Comparison of ENCODE assay signal across 28 cellular contexts in genomic region chr12:13450231-13451080, GRCh38.
DNase-seq lines count a peak whose midpoint lies in the region; ATAC-seq, FAIRE-seq and TF ChIP-seq lines count a peak whose summit lies in the region.
"Had no signal": no experiment of that assay in that cellular context is flagged by ENCODE, and none has a peak within 500 bp of the region (broad histone marks: within the 10 kb centered on the region; RNA-seq: fewer than 3 reads in every experiment).

No MANE protein-coding gene starts in this region.

- no peak overlapping the region for H3K9ac ChIP-seq in HepG2 (ENCODE audit: insufficient read depth, low read depth, low read length)
- no peak overlapping the region for H3K9ac ChIP-seq in endodermal cell (ENCODE audit: extremely low read depth, low read length, poor library complexity, severe bottlenecking)
- H3K9ac ChIP-seq: BLaER1 had no signal

- no peaks in the 10 kb centered on the region for H3K36me3 ChIP-seq in right lobe of liver
- H3K36me3 ChIP-seq in HepG2 (replicated peaks in 1 of 2; ENCODE audit: control insufficient read depth in 1 of 2, insufficient read depth in 2 of 2, low read length in 2 of 2) = no peaks in the 10 kb centered on the region
- H3K36me3 ChIP-seq in esophagus muscularis mucosa = no peaks in the 10 kb centered on the region
- H3K36me3 ChIP-seq in lung (ENCODE audit: control insufficient read depth in 2 of 2, insufficient read depth in 2 of 2, low read length in 2 of 2) = no peaks in the 10 kb centered on the region
- peaks cover 6% of the 10 kb centered on the region for H3K36me3 ChIP-seq in endodermal cell (ENCODE audit: control insufficient read depth, insufficient read depth, low read length)
- H3K36me3 ChIP-seq: BE2C, BLaER1 had no signal

- H3K4me1 ChIP-seq in right lobe of liver (peaks cover 0 to 11% (median 0%) of the 10 kb centered on the region in 4 donors), HepG2 (ENCODE audit: insufficient read depth, low read length) (no peaks in the 10 kb centered on the region), esophagus muscularis mucosa (no peaks in the 10 kb centered on the region), lung (ENCODE audit: control insufficient read depth in 2 of 2, insufficient read depth in 2 of 2, low read length in 2 of 2) (no peaks in the 10 kb centered on the region), endodermal cell (ENCODE audit: control insufficient read depth, insufficient read depth, low read length) (no peaks in the 10 kb centered on the region)
- H3K4me1 ChIP-seq: BE2C had no signal

- H3K27ac ChIP-seq in right lobe of liver (no peak overlapping the region), HepG2 (ENCODE audit: extremely low read length, insufficient read depth, low read length) (no peak overlapping the region), esophagus muscularis mucosa (replicated peaks in 1 of 4) (no peak overlapping the region), lung (ENCODE audit: low read depth in 1 of 2, low read length in 1 of 2) (no peak overlapping the region), endodermal cell (ENCODE audit: low read depth, low read length) (no peak overlapping the region)
- H3K27ac ChIP-seq: BLaER1 had no signal

- ATAC-seq in right lobe of liver (peak; percentile 62 to 90 (median 84)), HepG2 (no peak), lung (ENCODE audit: insufficient read depth, low FRiP score) (no peak)
- ATAC-seq: GM12878 had no signal

- H3K4me3 ChIP-seq in right lobe of liver = no peak overlapping the region
- no peak overlapping the region for H3K4me3 ChIP-seq in HepG2 (replicated peaks in 1 of 3; ENCODE audit: insufficient read depth in 1 of 3, low read depth in 2 of 3, low read length in 3 of 3)
- no peak overlapping the region for H3K4me3 ChIP-seq in esophagus muscularis mucosa
- no peak overlapping the region for H3K4me3 ChIP-seq in lung
- H3K4me3 ChIP-seq in endodermal cell (ENCODE audit: low read length) = no peak overlapping the region
- H3K4me3 ChIP-seq: BLaER1, GM12878 had no signal

- H3K79me2 ChIP-seq in HepG2 (ENCODE audit: insufficient read depth, low read length) = no peaks in the 10 kb centered on the region

- no peak for TF ChIP-seq RAD21 in HepG2 (CRISPR knock-in tag; IDR thresholded peaks at IDR 0.05)

- intact Hi-C loops in right lobe of liver (cut with DNase I) = no loop called here
- intact Hi-C loops in HepG2 (cut with micrococcal nuclease; ENCODE audit: unreplicated experiment) = no loop called here
- intact Hi-C loops in esophagus muscularis mucosa (cut with DNase I) = no loop called here

- POLR2A ChIA-PET in HepG2 (lab: Yijun Ruan, JAX) = no interaction called here

- H3K36me3 Mint-ChIP-seq in endodermal cell (ENCODE audit: low read depth) = no peaks in the 10 kb centered on the region
- H3K36me3 Mint-ChIP-seq: CD14-positive monocyte; CD4-positive, alpha-beta memory T cell; CD4-positive, CD25-positive, alpha-beta regulatory T cell; CD8-positive, alpha-beta memory T cell had no signal

- peaks cover 2% of the 10 kb centered on the region for H3K27me3 Mint-ChIP-seq in endodermal cell (ENCODE audit: insufficient read depth)
- H3K27me3 Mint-ChIP-seq: CD4-positive, CD25-positive, alpha-beta regulatory T cell had no signal

- no peak for FAIRE-seq in HepG2 (lab: Jason Lieb, UNC)
- FAIRE-seq: A204.1, GM12878, GM12892, GM19239 had no signal

- in situ Hi-C loops in HepG2 (cut with HindIII; ENCODE audit: extremely low pct_ligation_motif_present, low pct_unique_long_range_greater_than_20kb) (no loop called here), GM13977 (cut with MboI; ENCODE audit: low pct_unique_long_range_greater_than_20kb, low sequenced_read_pairs, unreplicated experiment) (no loop called here)

- 45% methylated on average over 2 of the region's 2 CpGs for WGBS in right lobe of liver (ENCODE audit: insufficient coverage, low coverage, low lambda C conversion rate, missing lambda C conversion rate)
- 0% methylated on average over 2 of the region's 2 CpGs for WGBS in HepG2 (ENCODE audit: low lambda C conversion rate)
- 97% methylated on average over 2 of the region's 2 CpGs for WGBS in esophagus muscularis mucosa
- WGBS in lung, 2 donors = 92 to 93% methylated on average over 2 of the region's 2 CpGs
- WGBS in endodermal cell (ENCODE audit: insufficient coverage in 1 of 2, insufficient read length in 1 of 2), 2 experiments = 94 to 100% methylated on average over 1 to 2 of the region's 2 CpGs

- H3K4me2 ChIP-seq in HepG2 (ENCODE audit: low read depth, low read length) = no peak overlapping the region
- H3K4me2 ChIP-seq: BLaER1 had no signal

- no peak overlapping the region for H3K4me3 Mint-ChIP-seq in endodermal cell
- H3K4me3 Mint-ChIP-seq: CD14-positive monocyte; CD4-positive, alpha-beta memory T cell; CD4-positive, CD25-positive, alpha-beta regulatory T cell; CD8-positive, alpha-beta memory T cell had no signal

- CTCF ChIA-PET in HepG2 (lab: Yijun Ruan, JAX; ENCODE audit: low intra/inter-chr PET ratio, low total read pairs) = no interaction called here

- H2AFZ ChIP-seq in HepG2 (ENCODE audit: low read length) = no peak overlapping the region

- H3K4me1 Mint-ChIP-seq in endodermal cell = no peaks in the 10 kb centered on the region
- H3K4me1 Mint-ChIP-seq: CD14-positive monocyte; CD4-positive, alpha-beta memory T cell; CD4-positive, CD25-positive, alpha-beta regulatory T cell; CD8-positive, alpha-beta memory T cell had no signal

- no peak for TF ChIP-seq POLR2A in right lobe of liver (IDR thresholded peaks at IDR 0.05)
- no peak for TF ChIP-seq POLR2A in HepG2 (IDR thresholded peaks at IDR 0.05; ENCODE audit: insufficient read depth in 1 of 2, low read depth in 2 of 2, low read length in 2 of 2)
- no peak for TF ChIP-seq POLR2A in esophagus muscularis mucosa (IDR thresholded peaks at IDR 0.05; ENCODE audit: low read depth)

- H4K20me1 ChIP-seq in HepG2 (ENCODE audit: insufficient read depth, low read length) = no peaks in the 10 kb centered on the region
- H4K20me1 ChIP-seq: BLaER1 had no signal

- H3K27ac Mint-ChIP-seq in endodermal cell = no peak overlapping the region
- H3K27ac Mint-ChIP-seq: CD14-positive monocyte; CD4-positive, alpha-beta memory T cell; CD4-positive, CD25-positive, alpha-beta regulatory T cell; CD8-positive, alpha-beta memory T cell had no signal

- H3K9me3 Mint-ChIP-seq in endodermal cell = no peaks in the 10 kb centered on the region

- H3K27me3 ChIP-seq in right lobe of liver (no peaks in the 10 kb centered on the region), HepG2 (ENCODE audit: control insufficient read depth in 1 of 2, insufficient read depth in 2 of 2, low read length in 2 of 2) (no peaks in the 10 kb centered on the region), esophagus muscularis mucosa (no peaks in the 10 kb centered on the region), lung (ENCODE audit: control insufficient read depth, insufficient read depth) (no peaks in the 10 kb centered on the region), endodermal cell (ENCODE audit: control insufficient read depth, insufficient read depth, low read length, poor library complexity, severe bottlenecking) (peaks cover 6% of the 10 kb centered on the region)
- H3K27me3 ChIP-seq: BLaER1 had no signal

- TF ChIP-seq CTCF in right lobe of liver (IDR thresholded peaks at IDR 0.05) = no peak
- TF ChIP-seq CTCF in HepG2 (CRISPR knock-in tag; IDR thresholded peaks at IDR 0.05) = no peak
- no peak for TF ChIP-seq CTCF in esophagus muscularis mucosa (IDR thresholded peaks at IDR 0.05)
- no peak for TF ChIP-seq CTCF in lung (IDR thresholded peaks at IDR 0.05; ENCODE audit: control extremely low read depth, extremely low read depth)
- TF ChIP-seq CTCF in GM13977 (IDR thresholded peaks at IDR 0.05; ENCODE audit: extremely low read depth, insufficient read depth, missing control alignments) = no peak
- no peak for TF ChIP-seq CTCF in endodermal cell (conservative IDR thresholded peaks at IDR 0.05)
- TF ChIP-seq CTCF in GM20000 (IDR thresholded peaks at IDR 0.05; ENCODE audit: extremely low read depth, missing control alignments) = no peak

- BruUV-seq in HepG2 (replicated peaks; lab: Mats Ljungman, UMichigan) = no TSS peak

- TF ChIP-seq EP300 in HepG2 (IDR thresholded peaks at IDR 0.05; ENCODE audit: low read depth in 2 of 2, low read length in 2 of 2) (no peak), HepG2 (CRISPR knock-in tag; IDR thresholded peaks at IDR 0.05; ENCODE audit: borderline replicate concordance) (no peak), esophagus muscularis mucosa (IDR thresholded peaks at IDR 0.05) (no peak)

- DNase-seq in right lobe of liver (peak in 2 of 3 donors; percentile 78 to 79), HepG2 (ENCODE audit: low spot score) (no peak), esophagus muscularis mucosa (ENCODE audit: extremely low spot score) (peak; percentile 78), lung (ENCODE audit: low spot score) (peak; percentile 16), GM13977 (ENCODE audit: low spot score) (no peak), endodermal cell (no peak), GM20000 (ENCODE audit: low spot score) (no peak)
- DNase-seq: 8988T; ACHN; BE2C; C1 segment of cervical spinal cord; CD4-positive, alpha-beta memory T cell; CD4-positive, CD25-positive, alpha-beta regulatory T cell; CD8-positive, alpha-beta memory T cell; COR-L47; DMS 273 treated with DMSO at 0.1 percent for 48 hours; DMS153; DMS53; DMS79; DND-41; EL; GDM1 had no signal

- H3K9me3 ChIP-seq in right lobe of liver (no peaks in the 10 kb centered on the region), HepG2 (ENCODE audit: low read length) (no peaks in the 10 kb centered on the region), esophagus muscularis mucosa (no peaks in the 10 kb centered on the region), lung (ENCODE audit: control insufficient read depth in 2 of 2, insufficient read depth in 1 of 2, low read length in 1 of 2) (no peaks in the 10 kb centered on the region), endodermal cell (ENCODE audit: control insufficient read depth, low read length) (no peaks in the 10 kb centered on the region)
- H3K9me3 ChIP-seq: BE2C, BLaER1 had no signal

TF ChIP-seq in HepG2, 621 proteins besides CTCF, POLR2A, EP300 and RAD21 (continues in another document):
- TF ChIP-seq CREM (IDR thresholded peaks at IDR 0.05) = no peak
- TF ChIP-seq CREM (CRISPR knock-in tag; IDR thresholded peaks at IDR 0.05) = no peak
- TF ChIP-seq MBNL3 (CRISPR knock-in tag; conservative IDR thresholded peaks at IDR 0.05) = no peak

Comparison
In these comparisons a context has a peak if more than half of its experiments do, and no peak if none do; other contexts are left out.
1. ATAC-seq: peak in right lobe of liver (4 of 4); none in HepG2 (single experiment) and lung (single experiment).
2. DNase-seq: peak in right lobe of liver (2 of 3), esophagus muscularis mucosa (single experiment) and lung (single experiment); none in HepG2 (single experiment), GM13977 (single experiment), endodermal cell (single experiment) and GM20000 (single experiment).